1 cellular context compared by ENCODE assay signal in the genomic region with DNA sequence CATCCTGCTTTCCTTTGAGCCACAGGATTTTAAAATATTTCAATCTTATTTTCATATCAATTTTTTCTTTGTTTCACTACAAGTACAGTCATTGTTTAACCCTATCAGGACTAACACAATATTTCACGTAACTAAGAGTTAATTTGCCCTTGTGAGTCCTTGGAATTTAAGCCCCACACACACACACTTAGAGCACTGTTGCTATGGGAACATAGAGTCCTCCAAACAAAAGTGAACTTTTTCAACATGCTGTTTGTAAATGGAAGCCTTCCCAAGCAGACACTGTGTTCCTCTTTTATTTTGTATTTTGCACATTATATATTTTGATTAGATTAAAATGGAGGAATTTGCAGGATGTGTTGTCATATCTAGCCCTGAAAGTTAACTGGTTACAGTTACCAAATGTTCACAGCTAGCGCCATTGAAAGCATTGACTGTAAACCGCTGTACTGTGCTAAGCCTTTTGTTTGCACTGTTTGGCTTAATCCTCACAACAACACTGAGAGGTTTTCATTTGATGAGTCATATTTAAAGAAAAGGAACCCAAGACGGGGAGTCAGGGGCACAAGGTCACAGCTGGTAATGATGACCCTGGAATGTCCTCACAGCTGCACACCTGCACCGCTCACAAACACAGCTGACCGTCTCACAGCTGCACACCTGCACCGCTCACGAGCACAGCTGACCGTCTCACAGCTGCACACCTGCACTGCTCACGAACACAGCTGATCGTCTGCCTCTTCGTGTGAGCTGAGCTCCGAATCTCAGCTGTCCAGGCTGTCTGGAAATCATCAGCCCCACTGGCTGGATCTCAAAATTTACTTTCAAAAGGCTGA.
TF ChIP-seq lines count a peak whose summit lies in the region.

No MANE protein-coding gene starts in this region.

TF ChIP-seq in HepG2, 621 proteins besides CTCF, POLR2A, EP300 and RAD21 (continued from another document and continues in another):
- TF ChIP-seq SSRP1 (CRISPR knock-in tag; IDR thresholded peaks at IDR 0.05) (no peak; the same call in 1 of the 2 replicates), NAIF1 (CRISPR knock-in tag; IDR thresholded peaks at IDR 0.05; ENCODE audit: borderline replicate concordance) (no peak), ZNF713 (CRISPR knock-in tag; IDR thresholded peaks at IDR 0.05) (no peak), ZNF746 (CRISPR knock-in tag; IDR thresholded peaks at IDR 0.05) (no peak), RXRA (CRISPR knock-in tag; IDR thresholded peaks at IDR 0.05) (peak; percentile 90), BRCA1 (CRISPR knock-in tag; IDR thresholded peaks at IDR 0.05) (no peak), ADNP (CRISPR knock-in tag; IDR thresholded peaks at IDR 0.05) (no peak), KMT2A (CRISPR knock-in tag; IDR thresholded peaks at IDR 0.05) (no peak), FOXO1 (CRISPR knock-in tag; IDR thresholded peaks at IDR 0.05) (no peak; the same call in 1 of the 2 replicates), HOXD1 (CRISPR knock-in tag; IDR thresholded peaks at IDR 0.05) (no peak; the same call in 1 of the 2 replicates), HHEX (CRISPR knock-in tag; IDR thresholded peaks at IDR 0.05) (no peak; the same call in 1 of the 2 replicates), FOXA1 (IDR thresholded peaks at IDR 0.05) (no peak), FOXA1 (CRISPR knock-in tag; IDR thresholded peaks at IDR 0.05) (peak; percentile 28), BHLHE40 (IDR thresholded peaks at IDR 0.05; ENCODE audit: low read length) (peak; percentile 65), HNF4G (IDR thresholded peaks at IDR 0.05; ENCODE audit: borderline replicate concordance, low read depth, low read length) (no peak), HNF4G (CRISPR knock-in tag; IDR thresholded peaks at IDR 0.05; ENCODE audit: borderline replicate concordance, low read depth) (no peak), ZBTB21 (CRISPR knock-in tag; IDR thresholded peaks at IDR 0.05) (0 out of 2 replicates have a peak, but pooled peaks have one; percentile 29), DNMT1 (CRISPR knock-in tag; IDR thresholded peaks at IDR 0.05) (no peak), ZNF510 (CRISPR knock-in tag; IDR thresholded peaks at IDR 0.05; ENCODE audit: low read depth) (no peak), RCOR2 (CRISPR knock-in tag; IDR thresholded peaks at IDR 0.05) (no peak), ZNF558 (CRISPR knock-in tag; IDR thresholded peaks at IDR 0.05; ENCODE audit: borderline replicate concordance) (no peak), ZFP1 (CRISPR knock-in tag; IDR thresholded peaks at IDR 0.05) (peak; percentile 29; the same call in 1 of the 2 replicates), ZNF530 (CRISPR knock-in tag; IDR thresholded peaks at IDR 0.05; ENCODE audit: low read depth) (no peak), CBX2 (IDR thresholded peaks at IDR 0.05; ENCODE audit: low read depth, low read length) (peak; percentile 62; the same call in 1 of the 2 replicates), CBX2 (CRISPR knock-in tag; IDR thresholded peaks at IDR 0.05; ENCODE audit: low read depth) (no peak), ZNF790 (CRISPR knock-in tag; IDR thresholded peaks at IDR 0.05; ENCODE audit: borderline replicate concordance) (no peak), ZNF761 (CRISPR knock-in tag; conservative IDR thresholded peaks at IDR 0.05) (no peak), ZNF652 (CRISPR knock-in tag; IDR thresholded peaks at IDR 0.05; ENCODE audit: borderline replicate concordance, low read depth) (peak; percentile 85), ZBTB42 (CRISPR knock-in tag; IDR thresholded peaks at IDR 0.05) (0 out of 2 replicates have a peak, but pooled peaks have one; percentile 70), RARG (CRISPR knock-in tag; IDR thresholded peaks at IDR 0.05; ENCODE audit: low read depth) (no peak), RFX5 (IDR thresholded peaks at IDR 0.05; ENCODE audit: low read depth, low read length) (no peak), CBX5 (CRISPR knock-in tag; IDR thresholded peaks at IDR 0.05; ENCODE audit: borderline replicate concordance) (no peak), ZNF501 (CRISPR knock-in tag; IDR thresholded peaks at IDR 0.05) (no peak), MED8 (CRISPR knock-in tag; IDR thresholded peaks at IDR 0.05; ENCODE audit: insufficient replicate concordance) (no peak), KLF15 (CRISPR knock-in tag; IDR thresholded peaks at IDR 0.05; ENCODE audit: borderline replicate concordance) (no peak), ZNF207 (IDR thresholded peaks at IDR 0.05; ENCODE audit: borderline replicate concordance) (no peak), SMAD3 (CRISPR knock-in tag; IDR thresholded peaks at IDR 0.05) (peak; percentile 71; the same call in 1 of the 2 replicates), RBM22 (optimal IDR thresholded peaks at IDR 0.05; ENCODE audit: low read length) (no peak), ZNF136 (CRISPR knock-in tag; IDR thresholded peaks at IDR 0.05; ENCODE audit: low read depth) (no peak), ZKSCAN5 (CRISPR knock-in tag; IDR thresholded peaks at IDR 0.05) (no peak), ZNF75D (CRISPR knock-in tag; IDR thresholded peaks at IDR 0.05; ENCODE audit: borderline replicate concordance) (no peak), SP5 (CRISPR knock-in tag; IDR thresholded peaks at IDR 0.05; ENCODE audit: borderline replicate concordance, low read depth) (no peak)
- TF ChIP-seq, protein P1, sequence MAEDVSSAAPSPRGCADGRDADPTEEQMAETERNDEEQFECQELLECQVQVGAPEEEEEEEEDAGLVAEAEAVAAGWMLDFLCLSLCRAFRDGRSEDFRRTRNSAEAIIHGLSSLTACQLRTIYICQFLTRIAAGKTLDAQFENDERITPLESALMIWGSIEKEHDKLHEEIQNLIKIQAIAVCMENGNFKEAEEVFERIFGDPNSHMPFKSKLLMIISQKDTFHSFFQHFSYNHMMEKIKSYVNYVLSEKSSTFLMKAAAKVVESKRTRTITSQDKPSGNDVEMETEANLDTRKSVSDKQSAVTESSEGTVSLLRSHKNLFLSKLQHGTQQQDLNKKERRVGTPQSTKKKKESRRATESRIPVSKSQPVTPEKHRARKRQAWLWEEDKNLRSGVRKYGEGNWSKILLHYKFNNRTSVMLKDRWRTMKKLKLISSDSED (CRISPR knock-in tag; IDR thresholded peaks at IDR 0.05), result no peak
- TF ChIP-seq, protein P2, sequence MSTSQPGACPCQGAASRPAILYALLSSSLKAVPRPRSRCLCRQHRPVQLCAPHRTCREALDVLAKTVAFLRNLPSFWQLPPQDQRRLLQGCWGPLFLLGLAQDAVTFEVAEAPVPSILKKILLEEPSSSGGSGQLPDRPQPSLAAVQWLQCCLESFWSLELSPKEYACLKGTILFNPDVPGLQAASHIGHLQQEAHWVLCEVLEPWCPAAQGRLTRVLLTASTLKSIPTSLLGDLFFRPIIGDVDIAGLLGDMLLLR (CRISPR knock-in tag; IDR thresholded peaks at IDR 0.05), result no peak
- TF ChIP-seq, protein P3, sequence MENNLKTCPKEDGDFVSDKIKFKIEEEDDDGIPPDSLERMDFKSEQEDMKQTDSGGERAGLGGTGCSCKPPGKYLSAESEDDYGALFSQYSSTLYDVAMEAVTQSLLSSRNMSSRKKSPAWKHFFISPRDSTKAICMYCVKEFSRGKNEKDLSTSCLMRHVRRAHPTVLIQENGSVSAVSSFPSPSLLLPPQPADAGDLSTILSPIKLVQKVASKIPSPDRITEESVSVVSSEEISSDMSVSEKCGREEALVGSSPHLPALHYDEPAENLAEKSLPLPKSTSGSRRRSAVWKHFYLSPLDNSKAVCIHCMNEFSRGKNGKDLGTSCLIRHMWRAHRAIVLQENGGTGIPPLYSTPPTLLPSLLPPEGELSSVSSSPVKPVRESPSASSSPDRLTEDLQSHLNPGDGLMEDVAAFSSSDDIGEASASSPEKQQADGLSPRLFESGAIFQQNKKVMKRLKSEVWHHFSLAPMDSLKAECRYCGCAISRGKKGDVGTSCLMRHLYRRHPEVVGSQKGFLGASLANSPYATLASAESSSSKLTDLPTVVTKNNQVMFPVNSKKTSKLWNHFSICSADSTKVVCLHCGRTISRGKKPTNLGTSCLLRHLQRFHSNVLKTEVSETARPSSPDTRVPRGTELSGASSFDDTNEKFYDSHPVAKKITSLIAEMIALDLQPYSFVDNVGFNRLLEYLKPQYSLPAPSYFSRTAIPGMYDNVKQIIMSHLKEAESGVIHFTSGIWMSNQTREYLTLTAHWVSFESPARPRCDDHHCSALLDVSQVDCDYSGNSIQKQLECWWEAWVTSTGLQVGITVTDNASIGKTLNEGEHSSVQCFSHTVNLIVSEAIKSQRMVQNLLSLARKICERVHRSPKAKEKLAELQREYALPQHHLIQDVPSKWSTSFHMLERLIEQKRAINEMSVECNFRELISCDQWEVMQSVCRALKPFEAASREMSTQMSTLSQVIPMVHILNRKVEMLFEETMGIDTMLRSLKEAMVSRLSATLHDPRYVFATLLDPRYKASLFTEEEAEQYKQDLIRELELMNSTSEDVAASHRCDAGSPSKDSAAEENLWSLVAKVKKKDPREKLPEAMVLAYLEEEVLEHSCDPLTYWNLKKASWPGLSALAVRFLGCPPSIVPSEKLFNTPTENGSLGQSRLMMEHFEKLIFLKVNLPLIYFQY (CRISPR knock-in tag; IDR thresholded peaks at IDR 0.05; ENCODE audit: borderline replicate concordance), result no peak
- TF ChIP-seq, protein P4, sequence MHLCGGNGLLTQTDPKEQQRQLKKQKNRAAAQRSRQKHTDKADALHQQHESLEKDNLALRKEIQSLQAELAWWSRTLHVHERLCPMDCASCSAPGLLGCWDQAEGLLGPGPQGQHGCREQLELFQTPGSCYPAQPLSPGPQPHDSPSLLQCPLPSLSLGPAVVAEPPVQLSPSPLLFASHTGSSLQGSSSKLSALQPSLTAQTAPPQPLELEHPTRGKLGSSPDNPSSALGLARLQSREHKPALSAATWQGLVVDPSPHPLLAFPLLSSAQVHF (CRISPR knock-in tag; IDR thresholded peaks at IDR 0.05), result no peak
- TF ChIP-seq, protein P5, sequence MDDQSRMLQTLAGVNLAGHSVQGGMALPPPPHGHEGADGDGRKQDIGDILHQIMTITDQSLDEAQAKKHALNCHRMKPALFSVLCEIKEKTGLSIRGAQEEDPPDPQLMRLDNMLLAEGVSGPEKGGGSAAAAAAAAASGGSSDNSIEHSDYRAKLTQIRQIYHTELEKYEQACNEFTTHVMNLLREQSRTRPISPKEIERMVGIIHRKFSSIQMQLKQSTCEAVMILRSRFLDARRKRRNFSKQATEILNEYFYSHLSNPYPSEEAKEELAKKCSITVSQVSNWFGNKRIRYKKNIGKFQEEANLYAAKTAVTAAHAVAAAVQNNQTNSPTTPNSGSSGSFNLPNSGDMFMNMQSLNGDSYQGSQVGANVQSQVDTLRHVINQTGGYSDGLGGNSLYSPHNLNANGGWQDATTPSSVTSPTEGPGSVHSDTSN (CRISPR knock-in tag; IDR thresholded peaks at IDR 0.05; ENCODE audit: borderline replicate concordance), result no peak
- TF ChIP-seq, protein P6, sequence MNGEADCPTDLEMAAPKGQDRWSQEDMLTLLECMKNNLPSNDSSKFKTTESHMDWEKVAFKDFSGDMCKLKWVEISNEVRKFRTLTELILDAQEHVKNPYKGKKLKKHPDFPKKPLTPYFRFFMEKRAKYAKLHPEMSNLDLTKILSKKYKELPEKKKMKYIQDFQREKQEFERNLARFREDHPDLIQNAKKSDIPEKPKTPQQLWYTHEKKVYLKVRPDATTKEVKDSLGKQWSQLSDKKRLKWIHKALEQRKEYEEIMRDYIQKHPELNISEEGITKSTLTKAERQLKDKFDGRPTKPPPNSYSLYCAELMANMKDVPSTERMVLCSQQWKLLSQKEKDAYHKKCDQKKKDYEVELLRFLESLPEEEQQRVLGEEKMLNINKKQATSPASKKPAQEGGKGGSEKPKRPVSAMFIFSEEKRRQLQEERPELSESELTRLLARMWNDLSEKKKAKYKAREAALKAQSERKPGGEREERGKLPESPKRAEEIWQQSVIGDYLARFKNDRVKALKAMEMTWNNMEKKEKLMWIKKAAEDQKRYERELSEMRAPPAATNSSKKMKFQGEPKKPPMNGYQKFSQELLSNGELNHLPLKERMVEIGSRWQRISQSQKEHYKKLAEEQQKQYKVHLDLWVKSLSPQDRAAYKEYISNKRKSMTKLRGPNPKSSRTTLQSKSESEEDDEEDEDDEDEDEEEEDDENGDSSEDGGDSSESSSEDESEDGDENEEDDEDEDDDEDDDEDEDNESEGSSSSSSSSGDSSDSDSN (CRISPR knock-in tag; IDR thresholded peaks at IDR 0.05), result no peak
- TF ChIP-seq, protein P7, sequence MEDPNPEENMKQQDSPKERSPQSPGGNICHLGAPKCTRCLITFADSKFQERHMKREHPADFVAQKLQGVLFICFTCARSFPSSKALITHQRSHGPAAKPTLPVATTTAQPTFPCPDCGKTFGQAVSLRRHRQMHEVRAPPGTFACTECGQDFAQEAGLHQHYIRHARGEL (CRISPR knock-in tag; IDR thresholded peaks at IDR 0.05), result no peak
- TF ChIP-seq, protein P8, sequence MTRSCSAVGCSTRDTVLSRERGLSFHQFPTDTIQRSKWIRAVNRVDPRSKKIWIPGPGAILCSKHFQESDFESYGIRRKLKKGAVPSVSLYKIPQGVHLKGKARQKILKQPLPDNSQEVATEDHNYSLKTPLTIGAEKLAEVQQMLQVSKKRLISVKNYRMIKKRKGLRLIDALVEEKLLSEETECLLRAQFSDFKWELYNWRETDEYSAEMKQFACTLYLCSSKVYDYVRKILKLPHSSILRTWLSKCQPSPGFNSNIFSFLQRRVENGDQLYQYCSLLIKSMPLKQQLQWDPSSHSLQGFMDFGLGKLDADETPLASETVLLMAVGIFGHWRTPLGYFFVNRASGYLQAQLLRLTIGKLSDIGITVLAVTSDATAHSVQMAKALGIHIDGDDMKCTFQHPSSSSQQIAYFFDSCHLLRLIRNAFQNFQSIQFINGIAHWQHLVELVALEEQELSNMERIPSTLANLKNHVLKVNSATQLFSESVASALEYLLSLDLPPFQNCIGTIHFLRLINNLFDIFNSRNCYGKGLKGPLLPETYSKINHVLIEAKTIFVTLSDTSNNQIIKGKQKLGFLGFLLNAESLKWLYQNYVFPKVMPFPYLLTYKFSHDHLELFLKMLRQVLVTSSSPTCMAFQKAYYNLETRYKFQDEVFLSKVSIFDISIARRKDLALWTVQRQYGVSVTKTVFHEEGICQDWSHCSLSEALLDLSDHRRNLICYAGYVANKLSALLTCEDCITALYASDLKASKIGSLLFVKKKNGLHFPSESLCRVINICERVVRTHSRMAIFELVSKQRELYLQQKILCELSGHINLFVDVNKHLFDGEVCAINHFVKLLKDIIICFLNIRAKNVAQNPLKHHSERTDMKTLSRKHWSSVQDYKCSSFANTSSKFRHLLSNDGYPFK (CRISPR knock-in tag; IDR thresholded peaks at IDR 0.05; ENCODE audit: borderline replicate concordance), result 0 out of 2 replicates have a peak, but pooled peaks have one; percentile 25
- TF ChIP-seq, protein P9, sequence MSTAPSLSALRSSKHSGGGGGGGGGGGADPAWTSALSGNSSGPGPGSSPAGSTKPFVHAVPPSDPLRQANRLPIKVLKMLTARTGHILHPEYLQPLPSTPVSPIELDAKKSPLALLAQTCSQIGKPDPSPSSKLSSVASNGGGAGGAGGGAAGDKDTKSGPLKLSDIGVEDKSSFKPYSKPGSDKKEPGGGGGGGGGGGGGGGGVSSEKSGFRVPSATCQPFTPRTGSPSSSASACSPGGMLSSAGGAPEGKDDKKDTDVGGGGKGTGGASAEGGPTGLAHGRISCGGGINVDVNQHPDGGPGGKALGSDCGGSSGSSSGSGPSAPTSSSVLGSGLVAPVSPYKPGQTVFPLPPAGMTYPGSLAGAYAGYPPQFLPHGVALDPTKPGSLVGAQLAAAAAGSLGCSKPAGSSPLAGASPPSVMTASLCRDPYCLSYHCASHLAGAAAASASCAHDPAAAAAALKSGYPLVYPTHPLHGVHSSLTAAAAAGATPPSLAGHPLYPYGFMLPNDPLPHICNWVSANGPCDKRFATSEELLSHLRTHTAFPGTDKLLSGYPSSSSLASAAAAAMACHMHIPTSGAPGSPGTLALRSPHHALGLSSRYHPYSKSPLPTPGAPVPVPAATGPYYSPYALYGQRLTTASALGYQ (CRISPR knock-in tag; IDR thresholded peaks at IDR 0.05), result 0 out of 2 replicates have a peak, but pooled peaks have one; percentile 48
